1 cellular context compared by ENCODE assay signal in the genomic region with DNA sequence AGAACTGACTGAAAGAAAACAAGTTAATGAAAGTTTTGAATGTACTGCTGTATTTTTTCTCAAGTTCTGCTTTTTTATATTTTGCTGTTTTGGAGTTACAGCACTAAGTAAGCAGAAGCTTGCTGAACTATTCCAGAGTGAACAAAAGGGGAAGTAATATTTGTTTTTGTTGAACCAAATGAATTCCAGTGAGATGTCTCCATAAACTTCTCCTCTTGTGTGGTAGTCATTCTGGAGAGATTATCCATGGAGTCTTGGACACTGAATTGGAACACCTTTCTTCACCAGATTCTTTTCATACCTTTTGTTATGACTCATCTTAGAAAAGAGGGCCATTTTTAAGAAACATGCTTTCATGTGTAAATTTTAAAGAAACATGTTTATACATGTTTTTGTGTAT.
TF ChIP-seq lines count a peak whose summit lies in the region.

No MANE protein-coding gene starts in this region.

TF ChIP-seq in IMR-90, 13 proteins besides CTCF, POLR2A, EP300 and RAD21 (continued from another document):
- TF ChIP-seq, protein P1, sequence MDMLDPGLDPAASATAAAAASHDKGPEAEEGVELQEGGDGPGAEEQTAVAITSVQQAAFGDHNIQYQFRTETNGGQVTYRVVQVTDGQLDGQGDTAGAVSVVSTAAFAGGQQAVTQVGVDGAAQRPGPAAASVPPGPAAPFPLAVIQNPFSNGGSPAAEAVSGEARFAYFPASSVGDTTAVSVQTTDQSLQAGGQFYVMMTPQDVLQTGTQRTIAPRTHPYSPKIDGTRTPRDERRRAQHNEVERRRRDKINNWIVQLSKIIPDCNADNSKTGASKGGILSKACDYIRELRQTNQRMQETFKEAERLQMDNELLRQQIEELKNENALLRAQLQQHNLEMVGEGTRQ (IDR thresholded peaks at IDR 0.05; ENCODE audit: low read depth, low read length): no peak
- TF ChIP-seq RFX5 (IDR thresholded peaks at IDR 0.05; ENCODE audit: low read depth, low read length): no peak
- no peak for TF ChIP-seq NFE2L2 (IDR thresholded peaks at IDR 0.05; ENCODE audit: low read depth, low read length)
- no peak for TF ChIP-seq MAFK (IDR thresholded peaks at IDR 0.05; ENCODE audit: low read depth, low read length)
